In the genomic region with DNA sequence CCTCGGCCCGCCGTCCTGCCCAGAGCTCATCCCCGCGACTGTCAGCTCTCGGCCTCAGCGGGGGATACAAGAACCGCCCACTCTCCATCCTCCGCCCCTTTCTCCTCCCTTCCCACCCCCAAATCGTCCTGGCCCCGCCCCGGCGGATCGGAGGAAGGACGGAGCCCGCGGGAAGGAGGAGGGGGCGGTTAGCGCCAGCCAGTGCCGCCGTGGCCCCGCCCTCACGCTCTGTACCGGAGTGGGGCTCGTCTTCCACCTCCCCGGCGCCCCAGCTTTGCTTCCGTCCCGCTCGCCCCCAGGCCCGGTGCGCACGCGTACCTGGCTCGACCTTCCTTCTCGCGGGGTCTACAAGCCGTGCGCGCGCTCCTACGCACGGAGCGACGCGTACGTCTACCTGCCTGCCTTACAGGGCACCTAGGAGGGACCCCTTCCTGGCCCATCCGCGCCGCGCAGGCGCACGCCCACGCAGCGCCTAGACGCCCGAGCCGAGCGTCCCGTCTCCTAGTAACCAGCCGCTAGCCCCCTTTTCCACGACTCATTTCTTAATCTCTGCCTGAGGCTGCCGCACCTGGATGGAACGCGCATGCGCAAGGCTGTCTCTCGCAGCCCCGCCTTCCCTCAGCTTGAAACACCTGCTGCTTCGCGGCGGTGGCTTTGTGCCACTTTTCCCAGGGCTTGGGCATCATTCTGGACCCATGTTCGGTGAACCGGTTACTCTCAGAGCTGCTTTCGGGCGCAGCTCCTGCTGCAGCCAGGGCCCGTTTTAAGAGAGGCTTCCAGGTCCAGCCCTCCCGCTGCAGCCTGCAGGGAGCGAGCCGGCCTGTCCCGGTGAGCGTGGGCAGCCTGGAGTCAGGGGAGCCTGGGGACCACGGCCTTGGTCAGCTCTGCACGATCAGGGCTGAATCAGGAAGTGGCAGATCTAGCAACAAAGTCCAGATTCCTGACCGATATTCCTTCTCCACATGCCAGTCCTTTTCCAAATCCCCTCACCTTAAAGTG, we compare ENCODE assay signal across 1 cellular context.
TF ChIP-seq lines count a peak whose summit lies in the region.

A gene with protein sequence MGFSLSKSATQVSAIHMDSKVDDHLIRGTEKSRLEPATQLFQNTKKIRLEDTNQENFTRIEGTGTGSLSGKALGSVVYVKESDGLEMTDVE (plus strand): TSS at position 598 of the 999 bp plus-strand sequence. CDS start 8,852 bp downstream, outside the sequence.

TF ChIP-seq in HepG2, 621 proteins besides CTCF, POLR2A, EP300 and RAD21 (continued from another document and continues in another):
- TF ChIP-seq, protein P1, sequence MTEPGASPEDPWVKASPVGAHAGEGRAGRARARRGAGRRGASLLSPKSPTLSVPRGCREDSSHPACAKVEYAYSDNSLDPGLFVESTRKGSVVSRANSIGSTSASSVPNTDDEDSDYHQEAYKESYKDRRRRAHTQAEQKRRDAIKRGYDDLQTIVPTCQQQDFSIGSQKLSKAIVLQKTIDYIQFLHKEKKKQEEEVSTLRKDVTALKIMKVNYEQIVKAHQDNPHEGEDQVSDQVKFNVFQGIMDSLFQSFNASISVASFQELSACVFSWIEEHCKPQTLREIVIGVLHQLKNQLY (CRISPR knock-in tag; IDR thresholded peaks at IDR 0.05): 0 out of 2 replicates have a peak, but pooled peaks have one; percentile 31
- TF ChIP-seq MED13 (CRISPR knock-in tag; IDR thresholded peaks at IDR 0.05) (no peak; the same call in 1 of the 2 replicates), ZNF232 (CRISPR knock-in tag; IDR thresholded peaks at IDR 0.05; ENCODE audit: borderline replicate concordance) (peak; percentile 91), MIER3 (CRISPR knock-in tag; IDR thresholded peaks at IDR 0.05; ENCODE audit: borderline replicate concordance) (peak; percentile 59; the same call in 1 of the 2 replicates), NCOR1 (IDR thresholded peaks at IDR 0.05; ENCODE audit: borderline replicate concordance, low read length) (no peak; the same call in 1 of the 2 replicates), ZNF12 (CRISPR knock-in tag; IDR thresholded peaks at IDR 0.05) (0 out of 2 replicates have a peak, but pooled peaks have one; percentile 38), ZNF605 (CRISPR knock-in tag; IDR thresholded peaks at IDR 0.05) (peak; percentile 71; the same call in 1 of the 2 replicates), ZNF747 (CRISPR knock-in tag; IDR thresholded peaks at IDR 0.05; ENCODE audit: borderline replicate concordance) (no peak; the same call in 1 of the 2 replicates), ZNF543 (CRISPR knock-in tag; IDR thresholded peaks at IDR 0.05) (0 out of 2 replicates have a peak, but pooled peaks have one; percentile 24), ELF4 (CRISPR knock-in tag; IDR thresholded peaks at IDR 0.05; ENCODE audit: borderline replicate concordance) (no peak), ZEB1 (IDR thresholded peaks at IDR 0.05; ENCODE audit: insufficient replicate concordance, low read depth) (peak; percentile 99), ZNF431 (CRISPR knock-in tag; IDR thresholded peaks at IDR 0.05; ENCODE audit: borderline replicate concordance, low read depth) (peak; percentile 60), ZNF7 (CRISPR knock-in tag; IDR thresholded peaks at IDR 0.05) (no peak), ZNF101 (CRISPR knock-in tag; IDR thresholded peaks at IDR 0.05; ENCODE audit: borderline replicate concordance, low read depth) (peak; percentile 69; the same call in 1 of the 2 replicates), IKZF4 (CRISPR knock-in tag; IDR thresholded peaks at IDR 0.05; ENCODE audit: borderline replicate concordance, low read depth, not compliant biosample characterization) (peak; percentile 27), RNF2 (conservative IDR thresholded peaks at IDR 0.05; ENCODE audit: low read depth) (peak; percentile 56; the same call in 1 of the 2 replicates), HMGA1 (CRISPR knock-in tag; conservative IDR thresholded peaks at IDR 0.05) (no peak), HNRNPL (IDR thresholded peaks at IDR 0.05; ENCODE audit: low read depth, low read length) (no peak), ISL2 (CRISPR knock-in tag; IDR thresholded peaks at IDR 0.05) (peak; percentile 42; the same call in 1 of the 2 replicates), FLYWCH1 (CRISPR knock-in tag; IDR thresholded peaks at IDR 0.05) (no peak), RCOR2 (CRISPR knock-in tag; IDR thresholded peaks at IDR 0.05) (peak; percentile 14; the same call in 1 of the 2 replicates), ZNF496 (CRISPR knock-in tag; IDR thresholded peaks at IDR 0.05; ENCODE audit: insufficient replicate concordance) (no peak), NONO (IDR thresholded peaks at IDR 0.05) (no peak), NONO (CRISPR knock-in tag; conservative IDR thresholded peaks at IDR 0.05) (peak; percentile 79), ATF7-NPFF (CRISPR knock-in tag; IDR thresholded peaks at IDR 0.05; ENCODE audit: low read depth) (no peak; the same call in 1 of the 2 replicates), ZNF331 (CRISPR knock-in tag; IDR thresholded peaks at IDR 0.05) (peak; percentile 33; the same call in 1 of the 2 replicates), ZNF614 (CRISPR knock-in tag; IDR thresholded peaks at IDR 0.05; ENCODE audit: borderline replicate concordance) (peak; percentile 76), EED (CRISPR knock-in tag; IDR thresholded peaks at IDR 0.05) (peak; percentile 86; the same call in 1 of the 2 replicates)
- TF ChIP-seq, protein P2, sequence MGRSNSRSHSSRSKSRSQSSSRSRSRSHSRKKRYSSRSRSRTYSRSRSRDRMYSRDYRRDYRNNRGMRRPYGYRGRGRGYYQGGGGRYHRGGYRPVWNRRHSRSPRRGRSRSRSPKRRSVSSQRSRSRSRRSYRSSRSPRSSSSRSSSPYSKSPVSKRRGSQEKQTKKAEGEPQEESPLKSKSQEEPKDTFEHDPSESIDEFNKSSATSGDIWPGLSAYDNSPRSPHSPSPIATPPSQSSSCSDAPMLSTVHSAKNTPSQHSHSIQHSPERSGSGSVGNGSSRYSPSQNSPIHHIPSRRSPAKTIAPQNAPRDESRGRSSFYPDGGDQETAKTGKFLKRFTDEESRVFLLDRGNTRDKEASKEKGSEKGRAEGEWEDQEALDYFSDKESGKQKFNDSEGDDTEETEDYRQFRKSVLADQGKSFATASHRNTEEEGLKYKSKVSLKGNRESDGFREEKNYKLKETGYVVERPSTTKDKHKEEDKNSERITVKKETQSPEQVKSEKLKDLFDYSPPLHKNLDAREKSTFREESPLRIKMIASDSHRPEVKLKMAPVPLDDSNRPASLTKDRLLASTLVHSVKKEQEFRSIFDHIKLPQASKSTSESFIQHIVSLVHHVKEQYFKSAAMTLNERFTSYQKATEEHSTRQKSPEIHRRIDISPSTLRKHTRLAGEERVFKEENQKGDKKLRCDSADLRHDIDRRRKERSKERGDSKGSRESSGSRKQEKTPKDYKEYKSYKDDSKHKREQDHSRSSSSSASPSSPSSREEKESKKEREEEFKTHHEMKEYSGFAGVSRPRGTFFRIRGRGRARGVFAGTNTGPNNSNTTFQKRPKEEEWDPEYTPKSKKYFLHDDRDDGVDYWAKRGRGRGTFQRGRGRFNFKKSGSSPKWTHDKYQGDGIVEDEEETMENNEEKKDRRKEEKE (IDR thresholded peaks at IDR 0.05): no peak
- TF ChIP-seq, protein P3, sequence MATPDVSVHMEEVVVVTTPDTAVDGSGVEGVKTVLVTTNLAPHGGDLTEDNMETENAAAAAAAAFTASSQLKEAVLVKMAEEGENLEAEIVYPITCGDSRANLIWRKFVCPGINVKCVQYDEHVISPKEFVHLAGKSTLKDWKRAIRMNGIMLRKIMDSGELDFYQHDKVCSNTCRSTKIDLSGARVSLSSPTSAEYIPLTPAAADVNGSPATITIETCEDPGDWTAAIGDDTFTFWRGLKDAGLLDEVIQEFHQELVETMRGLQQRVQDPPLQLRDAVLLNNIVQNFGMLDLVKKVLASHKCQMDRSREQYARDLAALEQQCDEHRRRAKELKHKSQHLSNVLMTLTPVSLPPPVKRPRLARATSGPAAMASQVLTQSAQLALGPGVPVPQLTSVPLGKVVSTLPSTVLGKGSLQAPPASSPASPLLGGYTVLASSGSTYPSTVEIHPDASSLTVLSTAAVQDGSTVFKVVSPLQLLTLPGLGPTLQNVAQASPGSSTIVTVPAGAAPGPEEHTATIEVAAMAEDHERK (CRISPR knock-in tag; IDR thresholded peaks at IDR 0.05; ENCODE audit: low read depth): peak; percentile 93
- TF ChIP-seq, protein P4, sequence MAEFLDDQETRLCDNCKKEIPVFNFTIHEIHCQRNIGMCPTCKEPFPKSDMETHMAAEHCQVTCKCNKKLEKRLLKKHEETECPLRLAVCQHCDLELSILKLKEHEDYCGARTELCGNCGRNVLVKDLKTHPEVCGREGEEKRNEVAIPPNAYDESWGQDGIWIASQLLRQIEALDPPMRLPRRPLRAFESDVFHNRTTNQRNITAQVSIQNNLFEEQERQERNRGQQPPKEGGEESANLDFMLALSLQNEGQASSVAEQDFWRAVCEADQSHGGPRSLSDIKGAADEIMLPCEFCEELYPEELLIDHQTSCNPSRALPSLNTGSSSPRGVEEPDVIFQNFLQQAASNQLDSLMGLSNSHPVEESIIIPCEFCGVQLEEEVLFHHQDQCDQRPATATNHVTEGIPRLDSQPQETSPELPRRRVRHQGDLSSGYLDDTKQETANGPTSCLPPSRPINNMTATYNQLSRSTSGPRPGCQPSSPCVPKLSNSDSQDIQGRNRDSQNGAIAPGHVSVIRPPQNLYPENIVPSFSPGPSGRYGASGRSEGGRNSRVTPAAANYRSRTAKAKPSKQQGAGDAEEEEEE (CRISPR knock-in tag; IDR thresholded peaks at IDR 0.05; ENCODE audit: borderline replicate concordance): 0 out of 2 replicates have a peak, but pooled peaks have one; percentile 65
- TF ChIP-seq, protein P5, sequence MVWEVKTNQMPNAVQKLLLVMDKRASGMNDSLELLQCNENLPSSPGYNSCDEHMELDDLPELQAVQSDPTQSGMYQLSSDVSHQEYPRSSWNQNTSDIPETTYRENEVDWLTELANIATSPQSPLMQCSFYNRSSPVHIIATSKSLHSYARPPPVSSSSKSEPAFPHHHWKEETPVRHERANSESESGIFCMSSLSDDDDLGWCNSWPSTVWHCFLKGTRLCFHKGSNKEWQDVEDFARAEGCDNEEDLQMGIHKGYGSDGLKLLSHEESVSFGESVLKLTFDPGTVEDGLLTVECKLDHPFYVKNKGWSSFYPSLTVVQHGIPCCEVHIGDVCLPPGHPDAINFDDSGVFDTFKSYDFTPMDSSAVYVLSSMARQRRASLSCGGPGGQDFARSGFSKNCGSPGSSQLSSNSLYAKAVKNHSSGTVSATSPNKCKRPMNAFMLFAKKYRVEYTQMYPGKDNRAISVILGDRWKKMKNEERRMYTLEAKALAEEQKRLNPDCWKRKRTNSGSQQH (CRISPR knock-in tag; IDR thresholded peaks at IDR 0.05; ENCODE audit: low read depth): 0 out of 2 replicates have a peak, but pooled peaks have one; percentile 26
- TF ChIP-seq, protein P6, sequence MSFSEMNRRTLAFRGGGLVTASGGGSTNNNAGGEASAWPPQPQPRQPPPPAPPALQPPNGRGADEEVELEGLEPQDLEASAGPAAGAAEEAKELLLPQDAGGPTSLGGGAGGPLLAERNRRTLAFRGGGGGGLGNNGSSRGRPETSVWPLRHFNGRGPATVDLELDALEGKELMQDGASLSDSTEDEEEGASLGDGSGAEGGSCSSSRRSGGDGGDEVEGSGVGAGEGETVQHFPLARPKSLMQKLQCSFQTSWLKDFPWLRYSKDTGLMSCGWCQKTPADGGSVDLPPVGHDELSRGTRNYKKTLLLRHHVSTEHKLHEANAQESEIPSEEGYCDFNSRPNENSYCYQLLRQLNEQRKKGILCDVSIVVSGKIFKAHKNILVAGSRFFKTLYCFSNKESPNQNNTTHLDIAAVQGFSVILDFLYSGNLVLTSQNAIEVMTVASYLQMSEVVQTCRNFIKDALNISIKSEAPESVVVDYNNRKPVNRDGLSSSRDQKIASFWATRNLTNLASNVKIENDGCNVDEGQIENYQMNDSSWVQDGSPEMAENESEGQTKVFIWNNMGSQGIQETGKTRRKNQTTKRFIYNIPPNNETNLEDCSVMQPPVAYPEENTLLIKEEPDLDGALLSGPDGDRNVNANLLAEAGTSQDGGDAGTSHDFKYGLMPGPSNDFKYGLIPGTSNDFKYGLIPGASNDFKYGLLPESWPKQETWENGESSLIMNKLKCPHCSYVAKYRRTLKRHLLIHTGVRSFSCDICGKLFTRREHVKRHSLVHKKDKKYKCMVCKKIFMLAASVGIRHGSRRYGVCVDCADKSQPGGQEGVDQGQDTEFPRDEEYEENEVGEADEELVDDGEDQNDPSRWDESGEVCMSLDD (CRISPR knock-in tag; IDR thresholded peaks at IDR 0.05; ENCODE audit: borderline replicate concordance): peak; percentile 86; the same call in 1 of the 2 replicates
- TF ChIP-seq, protein P7, sequence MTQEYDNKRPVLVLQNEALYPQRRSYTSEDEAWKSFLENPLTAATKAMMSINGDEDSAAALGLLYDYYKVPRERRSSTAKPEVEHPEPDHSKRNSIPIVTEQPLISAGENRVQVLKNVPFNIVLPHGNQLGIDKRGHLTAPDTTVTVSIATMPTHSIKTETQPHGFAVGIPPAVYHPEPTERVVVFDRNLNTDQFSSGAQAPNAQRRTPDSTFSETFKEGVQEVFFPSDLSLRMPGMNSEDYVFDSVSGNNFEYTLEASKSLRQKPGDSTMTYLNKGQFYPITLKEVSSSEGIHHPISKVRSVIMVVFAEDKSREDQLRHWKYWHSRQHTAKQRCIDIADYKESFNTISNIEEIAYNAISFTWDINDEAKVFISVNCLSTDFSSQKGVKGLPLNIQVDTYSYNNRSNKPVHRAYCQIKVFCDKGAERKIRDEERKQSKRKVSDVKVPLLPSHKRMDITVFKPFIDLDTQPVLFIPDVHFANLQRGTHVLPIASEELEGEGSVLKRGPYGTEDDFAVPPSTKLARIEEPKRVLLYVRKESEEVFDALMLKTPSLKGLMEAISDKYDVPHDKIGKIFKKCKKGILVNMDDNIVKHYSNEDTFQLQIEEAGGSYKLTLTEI (CRISPR knock-in tag; conservative IDR thresholded peaks at IDR 0.05): no peak
- TF ChIP-seq, protein P8, sequence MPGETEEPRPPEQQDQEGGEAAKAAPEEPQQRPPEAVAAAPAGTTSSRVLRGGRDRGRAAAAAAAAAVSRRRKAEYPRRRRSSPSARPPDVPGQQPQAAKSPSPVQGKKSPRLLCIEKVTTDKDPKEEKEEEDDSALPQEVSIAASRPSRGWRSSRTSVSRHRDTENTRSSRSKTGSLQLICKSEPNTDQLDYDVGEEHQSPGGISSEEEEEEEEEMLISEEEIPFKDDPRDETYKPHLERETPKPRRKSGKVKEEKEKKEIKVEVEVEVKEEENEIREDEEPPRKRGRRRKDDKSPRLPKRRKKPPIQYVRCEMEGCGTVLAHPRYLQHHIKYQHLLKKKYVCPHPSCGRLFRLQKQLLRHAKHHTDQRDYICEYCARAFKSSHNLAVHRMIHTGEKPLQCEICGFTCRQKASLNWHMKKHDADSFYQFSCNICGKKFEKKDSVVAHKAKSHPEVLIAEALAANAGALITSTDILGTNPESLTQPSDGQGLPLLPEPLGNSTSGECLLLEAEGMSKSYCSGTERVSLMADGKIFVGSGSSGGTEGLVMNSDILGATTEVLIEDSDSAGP (CRISPR knock-in tag; IDR thresholded peaks at IDR 0.05; ENCODE audit: borderline replicate concordance): peak; percentile 96
- TF ChIP-seq, protein P9, sequence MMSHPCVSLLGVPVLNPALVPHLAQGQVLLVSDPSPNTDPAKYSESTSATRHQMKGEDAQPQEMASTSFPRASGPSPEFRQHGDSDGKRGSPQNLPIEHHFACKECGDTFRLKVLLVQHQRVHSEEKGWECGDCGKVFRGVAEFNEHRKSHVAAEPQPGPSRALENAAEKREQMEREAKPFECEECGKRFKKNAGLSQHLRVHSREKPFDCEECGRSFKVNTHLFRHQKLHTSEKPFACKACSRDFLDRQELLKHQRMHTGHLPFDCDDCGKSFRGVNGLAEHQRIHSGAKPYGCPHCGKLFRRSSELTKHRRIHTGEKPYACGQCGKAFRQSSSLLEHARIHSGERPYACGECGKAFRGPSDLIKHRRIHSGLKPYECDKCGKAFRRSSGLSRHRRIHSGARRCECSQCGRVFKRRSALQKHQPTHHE (CRISPR knock-in tag; IDR thresholded peaks at IDR 0.05; ENCODE audit: borderline replicate concordance): peak; percentile 96; the same call in 1 of the 2 replicates
- TF ChIP-seq, protein P10, sequence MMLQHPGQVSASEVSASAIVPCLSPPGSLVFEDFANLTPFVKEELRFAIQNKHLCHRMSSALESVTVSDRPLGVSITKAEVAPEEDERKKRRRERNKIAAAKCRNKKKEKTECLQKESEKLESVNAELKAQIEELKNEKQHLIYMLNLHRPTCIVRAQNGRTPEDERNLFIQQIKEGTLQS (CRISPR knock-in tag; IDR thresholded peaks at IDR 0.05): 0 out of 2 replicates have a peak, but pooled peaks have one; percentile 5
